In genomic region chr7:25025218-25025671, GRCh38 we compare ENCODE assay signal across 13 cellular contexts. TPM values are rescaled to one million over a fixed set of nuclear protein-coding genes. Genes with fewer than 3 reads are reported as not detected.
DNase-seq lines count a peak whose midpoint lies in the region; TF ChIP-seq lines count a peak whose summit lies in the region.
"Had no signal": no experiment of that assay in that cellular context is flagged by ENCODE, and none has a peak within 500 bp of the region (broad histone marks: within the 10 kb centered on the region; RNA-seq: fewer than 3 reads in every experiment).

No MANE protein-coding gene starts in this region.

- intact Hi-C loops in MCF 10A (cut with micrococcal nuclease) (no loop called here), breast epithelium (cut with DNase I; ENCODE audit: low total_unique reads) (no loop called here), stomach (cut with DNase I; ENCODE audit: low total_unique reads) (no loop called here)

- no peaks in the 10 kb centered on the region for H3K9me3 Mint-ChIP-seq in MCF 10A (ENCODE audit: unreplicated experiment)
- H3K9me3 Mint-ChIP-seq in type B pancreatic cell, result peaks cover 16% of the 10 kb centered on the region

- H3K9me3 ChIP-seq in breast epithelium, result no peaks in the 10 kb centered on the region
- no peaks in the 10 kb centered on the region for H3K9me3 ChIP-seq in stomach
- H3K9me3 ChIP-seq: thoracic aorta had no signal

- H3K27ac ChIP-seq in breast epithelium, result no peak overlapping the region
- no peak overlapping the region for H3K27ac ChIP-seq in stomach
- H3K27ac ChIP-seq: thoracic aorta had no signal

- peaks cover 7% of the 10 kb centered on the region for H3K36me3 Mint-ChIP-seq in MCF 10A (ENCODE audit: insufficient read depth, unreplicated experiment)
- no peaks in the 10 kb centered on the region for H3K36me3 Mint-ChIP-seq in type B pancreatic cell

- no TSS peak for BruUV-seq in MCF 10A (replicated peaks; lab: Mats Ljungman, UMichigan)

- no peaks in the 10 kb centered on the region for H3K27me3 Mint-ChIP-seq in MCF 10A (ENCODE audit: insufficient read depth, unreplicated experiment)
- no peaks in the 10 kb centered on the region for H3K27me3 Mint-ChIP-seq in type B pancreatic cell

- TF ChIP-seq POLR2A in breast epithelium (IDR thresholded peaks at IDR 0.05), result no peak
- TF ChIP-seq POLR2A in stomach (IDR thresholded peaks at IDR 0.05), result no peak

- H3K4me3 Mint-ChIP-seq in MCF 10A (ENCODE audit: unreplicated experiment) (no peak overlapping the region), type B pancreatic cell (no peak overlapping the region)

- H3K4me1 ChIP-seq in breast epithelium (no peaks in the 10 kb centered on the region), stomach (peaks cover 0 to 13% (median 8%) of the 10 kb centered on the region in 4 donors)

- H3K27me3 ChIP-seq in breast epithelium (no peaks in the 10 kb centered on the region), stomach (no peaks in the 10 kb centered on the region)

- no peak for TF ChIP-seq EP300 in stomach (IDR thresholded peaks at IDR 0.05)

- H3K4me3 ChIP-seq in breast epithelium, result no peak overlapping the region
- H3K4me3 ChIP-seq in stomach, result no peak overlapping the region
- H3K4me3 ChIP-seq: thoracic aorta had no signal

- no peak overlapping the region for H3K27ac Mint-ChIP-seq in MCF 10A (ENCODE audit: low read depth, unreplicated experiment)
- peak overlapping the region; percentile 83 for H3K27ac Mint-ChIP-seq in type B pancreatic cell

- H3K4me1 Mint-ChIP-seq in MCF 10A (ENCODE audit: insufficient read depth, unreplicated experiment) (peaks cover 21% of the 10 kb centered on the region), type B pancreatic cell (ENCODE audit: unreplicated experiment) (peaks cover 7% of the 10 kb centered on the region)

- no peaks in the 10 kb centered on the region for H3K36me3 ChIP-seq in breast epithelium
- H3K36me3 ChIP-seq in stomach, result no peaks in the 10 kb centered on the region
- H3K36me3 ChIP-seq: thoracic aorta had no signal

- peak; percentile 24 for DNase-seq in MCF 10A (ENCODE audit: unreplicated experiment)
- DNase-seq in breast epithelium (ENCODE audit: low spot score in 2 of 2), result no peak
- peak; percentile 84 for DNase-seq in amniotic epithelial cell (ENCODE audit: low read depth)
- DNase-seq in hepatic stellate cell (ENCODE audit: low spot score), result peak; percentile 86
- no peak for DNase-seq in type B pancreatic cell (ENCODE audit: extremely low spot score, unreplicated experiment)
- DNase-seq in GM10248 (ENCODE audit: extremely low spot score), result no peak
- no peak for DNase-seq in NCI-H82 treated with DMSO at 0.1 percent for 48 hours (lab: John Stamatoyannopoulos, UW; ENCODE audit: unreplicated experiment)
- no peak for DNase-seq in stomach
- DNase-seq: 8988T; caudate nucleus; NCI-H1105; stimulated activated CD4-positive, alpha-beta T cell treated with anti-CD3 and anti-CD28 coated beads, Interleukin-15, amount 100 ng/mL, for 24 hours had no signal

- CTCF ChIA-PET in MCF 10A (lab: Yijun Ruan, JAX) (interaction anchor here (0.6 kb wide), 1 partner anchor 223 kb away, joined by 3 read pairs; no protein-coding TSS in a partner anchor), GM10248 (lab: Yijun Ruan, JAX) (interaction anchor here (0.9 to 2.0 kb wide), 3 partner anchors 8 to 213 kb away, joined by 3 to 8 read pairs (median 4); no protein-coding TSS in a partner anchor)

- TF ChIP-seq CTCF in MCF 10A (IDR thresholded peaks at IDR 0.05; ENCODE audit: unreplicated experiment) (no peak), breast epithelium (IDR thresholded peaks at IDR 0.05) (no peak), type B pancreatic cell (conservative IDR thresholded peaks at IDR 0.05) (no peak), GM10248 (IDR thresholded peaks at IDR 0.05; ENCODE audit: control extremely low read depth, extremely low read depth, low read depth, missing control alignments) (no peak), stomach (IDR thresholded peaks at IDR 0.05) (no peak)

- POLR2A ChIA-PET in MCF 10A (lab: Yijun Ruan, JAX) (interaction anchor here (1.4 kb wide), 1 partner anchor 12 kb away, joined by 4 read pairs; no protein-coding TSS in a partner anchor), GM10248 (lab: Yijun Ruan, JAX) (no interaction called here)

RNA-seq across cellular contexts. Expression of gene OSBPL3, which starts 45.3 kb away (rescaled TPM):
- total RNA-seq in MCF 10A (2022) (33.8 and 35.7 TPM in 2 replicates), breast epithelium (10 to 100 TPM in 1 of 3 donors, 1 to 10 TPM in 2; 6.4 to 20.5 (median 8.5) TPM), type B pancreatic cell (ENCODE audit: low replicate concordance) (18.3 and 43.7 TPM in 2 replicates), stomach (10 to 100 TPM in 4 of 5 donors, 1 to 10 TPM in 1; 7.2 to 25.0 (median 15.1) TPM)
- polyA plus RNA-seq in stomach, result 1 to 10 TPM; 2.0 to 8.1 (median 2.9) TPM

Comparison
In these comparisons a context has a peak if more than half of its experiments do, and no peak if none do; other contexts are left out.
1. DNase-seq: peak in MCF 10A (single experiment), amniotic epithelial cell (single experiment) and hepatic stellate cell (single experiment); none in breast epithelium (0 of 2), type B pancreatic cell (single experiment), GM10248 (single experiment), NCI-H82 treated with DMSO at 0.1 percent for 48 hours (single experiment) and stomach (single experiment).